In genomic region chr4:20487446-20487845, GRCh38 we compare ENCODE assay signal across 21 cellular contexts.
"Had no signal": no experiment of that assay in that cellular context is flagged by ENCODE, and none has a peak within 500 bp of the region (broad histone marks: within the 10 kb centered on the region; RNA-seq: fewer than 3 reads in every experiment).

No MANE protein-coding gene starts in this region.

- H3K9me3 ChIP-seq: esophagus squamous epithelium, lower lobe of right lung, mucosa of descending colon, ovary, tibial nerve had no signal

- H3K27ac ChIP-seq: epithelial cell of prostate, esophagus squamous epithelium, lower lobe of right lung, ovary, tibial nerve, WERI-Rb-1 had no signal

- DNase-seq: activated CD4-positive, alpha-beta T cell treated with anti-CD3 and anti-CD28 coated beads, Interleukin-2, amount 10 ng/mL, durations not matched to agents 7 days and 5 days; activated CD4-positive, CD25-positive, alpha-beta regulatory T cell treated with anti-CD3 and anti-CD28 coated beads, Interleukin-2, amount 50 U/mL, for 72 hours; activated CD8-positive, alpha-beta memory T cell treated with anti-CD3 and anti-CD28 coated beads, Interleukin-2, amount 10 ng/mL, durations not matched to agents 7 days and 5 days; activated CD8-positive, alpha-beta T cell treated with anti-CD3 and anti-CD28 coated beads, Interleukin-2, amount 10 ng/mL, durations not matched to agents 7 days and 5 days; activated naive CD8-positive, alpha-beta T cell treated with anti-CD3 and anti-CD28 coated beads, Interleukin-2, amount 50 U/mL, for 24 hours; activated T-cell treated with anti-CD3 and anti-CD28 coated beads, Interleukin-2, amount 50 U/mL, for 48 hours; effector CD4-positive, alpha-beta T cell; esophagus squamous epithelium; kidney glomerular epithelial cell; lower lobe of right lung; mesendoderm; mucosa of descending colon; ovary; stimulated activated naive CD4-positive, alpha-beta T cell treated with Interleukin-2 at 50 U/mL for 16 hours; T-helper 17 cell; T1000; WERI-Rb-1 had no signal

- ATAC-seq: activated CD8-positive, alpha-beta memory T cell treated with anti-CD3 and anti-CD28 coated beads, Interleukin-2, amount 10 ng/mL, durations not matched to agents 7 days and 5 days; activated CD8-positive, alpha-beta T cell treated with anti-CD3 and anti-CD28 coated beads, Interleukin-2, amount 10 ng/mL, durations not matched to agents 7 days and 5 days; activated naive CD8-positive, alpha-beta T cell treated with anti-CD3 and anti-CD28 coated beads, Interleukin-2, amount 50 U/mL, for 24 hours; left lobe of liver; lower lobe of right lung; mucosa of descending colon; natural killer cell treated with Interleukin-12 subunit alpha and Interleukin-12 subunit beta and Interleukin-15 and Interleukin-18, amount 100 ng/mL, for 72 hours; T-helper 17 cell had no signal

- H3K27me3 ChIP-seq: esophagus squamous epithelium, ovary, tibial nerve had no signal

- H3K36me3 ChIP-seq: esophagus squamous epithelium, lower lobe of right lung, ovary, tibial nerve, WERI-Rb-1 had no signal

- H3K4me3 ChIP-seq: esophagus squamous epithelium, lower lobe of right lung, mucosa of descending colon, ovary, tibial nerve had no signal

- H3K4me1 ChIP-seq: esophagus squamous epithelium, lower lobe of right lung had no signal
